ENCODE assay signal across 8 cellular contexts in genomic region chr18:26090130-26091046, GRCh38. TPM values are rescaled to one million over a fixed set of nuclear protein-coding genes. Genes with fewer than 3 reads are reported as not detected.
DNase-seq lines count a peak whose midpoint lies in the region; ATAC-seq, FAIRE-seq and TF ChIP-seq lines count a peak whose summit lies in the region.

Gene SS18, minus strand, starts transcription at chr18:26090613. Its CDS starts 44 bp downstream, at chr18:26090569.

- ATAC-seq in HG03457 (IDR thresholded peaks at IDR 0.05; ENCODE audit: unreplicated experiment) = peak; percentile 73

- no peaks in the 10 kb centered on the region for H3K9me3 ChIP-seq in BE2C

- no peaks in the 10 kb centered on the region for H3K27me3 ChIP-seq in BE2C

- peaks cover 4% of the 10 kb centered on the region for H3K27me3 Mint-ChIP-seq in activated CD4-positive, alpha-beta T cell treated with anti-CD3 and anti-CD28 coated beads, Interleukin-2, amount 10 ng/mL, durations not matched to agents 7 days and 5 days

- peak; percentile 88 for DNase-seq in BE2C
- DNase-seq in GM19239 (ENCODE audit: insufficient read length, low spot score) = peak; percentile 72
- peak; percentile 24 for DNase-seq in NCI-H524 treated with DMSO at 0.1 percent for 48 hours (lab: John Stamatoyannopoulos, UW)
- DNase-seq in activated CD4-positive, alpha-beta T cell treated with anti-CD3 and anti-CD28 coated beads, Interleukin-2, amount 10 ng/mL, durations not matched to agents 7 days and 5 days = peak; percentile 92
- peak; percentile 30 for DNase-seq in cortex of kidney (lab: John Stamatoyannopoulos, UW)
- peak; percentile 99 for DNase-seq in left kidney (ENCODE audit: low read depth, low spot score)
- DNase-seq in stimulated activated CD4-positive, alpha-beta T cell treated with anti-CD3 and anti-CD28 coated beads, Interleukin-2, amount 100 ng/mL, for 24 hours = peak; percentile 89 to 91

- no peak for FAIRE-seq in GM19239 (lab: Jason Lieb, UNC)

- TF ChIP-seq CTCF in BE2C (IDR thresholded peaks at IDR 0.05; ENCODE audit: low read depth, low read length) = no peak

- peak within 1 kb of the TSS; percentile 99 for H3K27ac Mint-ChIP-seq in activated CD4-positive, alpha-beta T cell treated with anti-CD3 and anti-CD28 coated beads, Interleukin-2, amount 10 ng/mL, durations not matched to agents 7 days and 5 days

- H3K36me3 ChIP-seq in BE2C = no peaks in the 10 kb centered on the region; the same call in none of the 2 replicates

- no peaks in the 10 kb centered on the region for H3K9me3 Mint-ChIP-seq in activated CD4-positive, alpha-beta T cell treated with anti-CD3 and anti-CD28 coated beads, Interleukin-2, amount 10 ng/mL, durations not matched to agents 7 days and 5 days

- H3K4me1 Mint-ChIP-seq in activated CD4-positive, alpha-beta T cell treated with anti-CD3 and anti-CD28 coated beads, Interleukin-2, amount 10 ng/mL, durations not matched to agents 7 days and 5 days = peaks cover 38% of the 10 kb centered on the region

- H3K36me3 Mint-ChIP-seq in activated CD4-positive, alpha-beta T cell treated with anti-CD3 and anti-CD28 coated beads, Interleukin-2, amount 10 ng/mL, durations not matched to agents 7 days and 5 days (ENCODE audit: low read depth) = peaks cover 12% of the 10 kb centered on the region

- peak within 1 kb of the TSS; percentile 79 for H3K4me3 ChIP-seq in BE2C (ENCODE audit: low read depth, low read length)

- peak within 1 kb of the TSS; percentile 95 for H3K4me3 Mint-ChIP-seq in activated CD4-positive, alpha-beta T cell treated with anti-CD3 and anti-CD28 coated beads, Interleukin-2, amount 10 ng/mL, durations not matched to agents 7 days and 5 days

- H3K4me1 ChIP-seq in BE2C = no peaks in the 10 kb centered on the region

- POLR2A ChIA-PET in activated CD4-positive, alpha-beta T cell treated with anti-CD3 and anti-CD28 coated beads, Interleukin-2, amount 10 ng/mL, durations not matched to agents 7 days and 5 days (lab: Charles Lee) = no interaction called here

- CTCF ChIA-PET in activated CD4-positive, alpha-beta T cell treated with anti-CD3 and anti-CD28 coated beads, Interleukin-2, amount 10 ng/mL, durations not matched to agents 7 days and 5 days (lab: Charles Lee) = interaction anchor here (1.4 kb wide), 1 partner anchor 12 kb away, joined by 3 read pairs; no protein-coding TSS in a partner anchor

RNA-seq across cellular contexts. Expression of gene SS18, which starts in this region (rescaled TPM):
- polyA plus RNA-seq in BE2C (2012; ENCODE audit: insufficient read depth, insufficient read length, low read depth) = 18.3 TPM
- total RNA-seq in activated CD4-positive, alpha-beta T cell treated with anti-CD3 and anti-CD28 coated beads, Interleukin-2, amount 10 ng/mL, durations not matched to agents 7 days and 5 days = 10 to 100 TPM; 72.6 to 82.6 TPM

Comparison
In these comparisons a context has a peak if more than half of its experiments do, and no peak if none do; other contexts are left out.
1. Peak in every context shown above with its lines: DNase-seq, ATAC-seq and H3K4me3 ChIP-seq.
2. DNase-seq: peak in every context shown above with its lines; median percentile 99 in left kidney; 92 in activated CD4-positive, alpha-beta T cell treated with anti-CD3 and anti-CD28 coated beads, Interleukin-2, amount 10 ng/mL, durations not matched to agents 7 days and 5 days; 90 in stimulated activated CD4-positive, alpha-beta T cell treated with anti-CD3 and anti-CD28 coated beads, Interleukin-2, amount 100 ng/mL, for 24 hours; 88 in BE2C; 72 in GM19239; 30 in cortex of kidney; 24 in NCI-H524 treated with DMSO at 0.1 percent for 48 hours.